ENCODE assay signal across 26 cellular contexts in genomic region chr3:161695811-161696210, GRCh38.
"Had no signal": no experiment of that assay in that cellular context is flagged by ENCODE, and none has a peak within 500 bp of the region (broad histone marks: within the 10 kb centered on the region; RNA-seq: fewer than 3 reads in every experiment).

No MANE protein-coding gene starts in this region.

- ATAC-seq: mucosa of descending colon; natural killer cell treated with Interleukin-12 subunit alpha and Interleukin-12 subunit beta and Interleukin-15 and Interleukin-18, amount 100 ng/mL, for 72 hours; right lobe of liver; stimulated activated naive B cell treated with anti-CD40 and anti-IgM and Interleukin-4, amounts not matched to agents 10 μg/mL and 1 μg/mL and 100 μg/mL, for 72 hours; upper lobe of right lung had no signal

- H3K9me3 Mint-ChIP-seq: natural killer cell treated with Interleukin-12 subunit alpha and Interleukin-12 subunit beta and Interleukin-15 and Interleukin-18, amount 100 ng/mL, for 72 hours; neural crest cell; stimulated activated naive B cell treated with anti-CD40 and anti-IgM and Interleukin-4, amounts not matched to agents 10 μg/mL and 1 μg/mL and 100 μg/mL, for 72 hours; stimulated activated naive CD8-positive, alpha-beta T cell treated with anti-CD3 and anti-CD28 coated beads, Interleukin-15, Interleukin-2, amounts not matched to agents 100 ng/mL and 50 ng/mL, for 24 hours had no signal

- H3K4me1 Mint-ChIP-seq: immature natural killer cell; memory B cell; naive B cell; neural crest cell; stimulated activated naive B cell treated with anti-CD40 and anti-IgM and Interleukin-4, amounts not matched to agents 10 μg/mL and 1 μg/mL and 100 μg/mL, for 72 hours had no signal

- H3K9me3 ChIP-seq: mucosa of descending colon, neutrophil, right lobe of liver, suprapubic skin, transverse colon, upper lobe of right lung, uterus had no signal

- H3K27ac Mint-ChIP-seq: immature natural killer cell; memory B cell; naive B cell; natural killer cell treated with Interleukin-12 subunit alpha and Interleukin-12 subunit beta and Interleukin-15 and Interleukin-18, amount 100 ng/mL, for 72 hours; progenitor cell of endocrine pancreas; stimulated activated naive B cell treated with anti-CD40 and anti-IgM and Interleukin-4, amounts not matched to agents 10 μg/mL and 1 μg/mL and 100 μg/mL, for 72 hours; stimulated activated naive CD8-positive, alpha-beta T cell treated with anti-CD3 and anti-CD28 coated beads, Interleukin-15, Interleukin-2, amounts not matched to agents 100 ng/mL and 50 ng/mL, for 24 hours had no signal

- DNase-seq: dermis blood vessel endothelial cell; effector memory CD4-positive, alpha-beta T cell; erythroblast; foreskin melanocyte; hypothalamus; immature natural killer cell; mucosa of descending colon; naive B cell; right lobe of liver; small intestine; stimulated activated CD4-positive, alpha-beta T cell treated with anti-CD3 and anti-CD28 coated beads, Interleukin-15, amount 100 ng/mL, for 24 hours; stimulated activated CD4-positive, alpha-beta T cell treated with anti-CD3 and anti-CD28 coated beads, Interleukin-2, amount 100 ng/mL, for 48 hours; stimulated activated naive B cell treated with anti-CD40 and anti-IgM and Interleukin-4, amounts not matched to agents 10 μg/mL and 1 μg/mL and 100 μg/mL, for 72 hours; transverse colon; upper lobe of right lung; uterus had no signal

- H3K36me3 Mint-ChIP-seq: immature natural killer cell; memory B cell; naive B cell; natural killer cell treated with Interleukin-12 subunit alpha and Interleukin-12 subunit beta and Interleukin-15 and Interleukin-18, amount 100 ng/mL, for 72 hours; stimulated activated naive B cell treated with anti-CD40 and anti-IgM and Interleukin-4, amounts not matched to agents 10 μg/mL and 1 μg/mL and 100 μg/mL, for 72 hours had no signal

- H3K4me3 Mint-ChIP-seq: immature natural killer cell; memory B cell; naive B cell; natural killer cell treated with Interleukin-12 subunit alpha and Interleukin-12 subunit beta and Interleukin-15 and Interleukin-18, amount 100 ng/mL, for 72 hours; neural crest cell; stimulated activated naive B cell treated with anti-CD40 and anti-IgM and Interleukin-4, amounts not matched to agents 10 μg/mL and 1 μg/mL and 100 μg/mL, for 72 hours; stimulated activated naive CD8-positive, alpha-beta T cell treated with anti-CD3 and anti-CD28 coated beads, Interleukin-15, Interleukin-2, amounts not matched to agents 100 ng/mL and 50 ng/mL, for 24 hours had no signal

- H3K4me3 ChIP-seq: coronary artery, lung, mucosa of descending colon, right lobe of liver, suprapubic skin, transverse colon, upper lobe of right lung, uterus had no signal

- H3K36me3 ChIP-seq: neutrophil, right lobe of liver, suprapubic skin, transverse colon, upper lobe of right lung, uterus had no signal

- H3K27me3 ChIP-seq: neutrophil, right lobe of liver, suprapubic skin, transverse colon, upper lobe of right lung, uterus had no signal

- H3K4me1 ChIP-seq: parathyroid adenoma, right lobe of liver, suprapubic skin, transverse colon, upper lobe of right lung, uterus had no signal

- H3K27me3 Mint-ChIP-seq: memory B cell; naive B cell; natural killer cell treated with Interleukin-12 subunit alpha and Interleukin-12 subunit beta and Interleukin-15 and Interleukin-18, amount 100 ng/mL, for 72 hours; progenitor cell of endocrine pancreas; stimulated activated naive B cell treated with anti-CD40 and anti-IgM and Interleukin-4, amounts not matched to agents 10 μg/mL and 1 μg/mL and 100 μg/mL, for 72 hours; stimulated activated naive CD8-positive, alpha-beta T cell treated with anti-CD3 and anti-CD28 coated beads, Interleukin-15, Interleukin-2, amounts not matched to agents 100 ng/mL and 50 ng/mL, for 24 hours had no signal

- H3K27ac ChIP-seq: coronary artery, neutrophil, parathyroid adenoma, right lobe of liver, suprapubic skin, transverse colon, upper lobe of right lung, uterus had no signal
